In the genomic region with DNA sequence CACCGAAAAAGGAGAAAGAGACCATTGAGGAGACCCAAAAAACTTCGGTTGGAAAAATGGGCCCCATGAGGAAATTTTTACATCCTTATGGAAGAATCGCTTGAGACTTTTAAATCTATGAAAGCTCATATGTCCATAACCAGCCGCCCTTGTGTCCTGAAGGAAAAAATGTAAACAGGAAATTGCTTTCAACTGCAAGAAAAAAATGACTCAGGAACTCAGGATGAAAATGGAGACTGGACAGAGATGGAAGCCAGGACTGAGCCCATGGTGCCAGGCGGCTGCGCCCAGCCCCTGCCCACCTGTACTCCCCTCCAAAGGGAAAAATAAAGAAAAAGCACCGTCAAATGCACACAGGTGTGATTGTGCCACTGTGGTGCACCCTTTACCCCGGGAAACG, we compare ENCODE assay signal across 21 cellular contexts.
DNase-seq lines count a peak whose midpoint lies in the region; ATAC-seq, FAIRE-seq and TF ChIP-seq lines count a peak whose summit lies in the region.
"Had no signal": no experiment of that assay in that cellular context is flagged by ENCODE, and none has a peak within 500 bp of the region (broad histone marks: within the 10 kb centered on the region; RNA-seq: fewer than 3 reads in every experiment).

No MANE protein-coding gene starts in this region.

- no peaks in the 10 kb centered on the region for H3K36me3 ChIP-seq in HepG2 (replicated peaks in 1 of 2; ENCODE audit: control insufficient read depth in 1 of 2, insufficient read depth in 2 of 2, low read length in 2 of 2)
- H3K36me3 ChIP-seq in right lobe of liver: no peaks in the 10 kb centered on the region
- no peaks in the 10 kb centered on the region for H3K36me3 ChIP-seq in PC-3 (ENCODE audit: low read depth, low read length)
- H3K36me3 ChIP-seq in smooth muscle cell (ENCODE audit: low read depth): no peaks in the 10 kb centered on the region
- H3K36me3 ChIP-seq: adrenal gland, left ventricle myocardium inferior, uterus had no signal

- BruUV-seq in HepG2 (replicated peaks; lab: Mats Ljungman, UMichigan): no TSS peak
- no TSS peak for BruUV-seq in PC-3 (replicated peaks; lab: Mats Ljungman, UMichigan)

- H3K4me3 Mint-ChIP-seq in stimulated activated naive CD8-positive, alpha-beta T cell treated with anti-CD3 and anti-CD28 coated beads, Interleukin-15, amount 100 ng/mL, for 72 hours: no peak overlapping the region
- H3K4me3 Mint-ChIP-seq: activated T-helper 17 cell treated with anti-CD3 and anti-CD28 coated beads, Interleukin-2, amount 50 U/mL, for 72 hours; central memory CD8-positive, alpha-beta T cell; effector memory CD8-positive, alpha-beta T cell; T-helper 2 cell treated with Interferon-gamma antibody and Interleukin-4, amounts not matched to agents 5 μg/mL and 100 μg/mL, for 36 hours had no signal

- POLR2A ChIA-PET in HepG2 (lab: Yijun Ruan, JAX): no interaction called here
- POLR2A ChIA-PET in PC-3 (lab: Charles Lee; ENCODE audit: unreplicated experiment): no interaction called here

- H3K27me3 ChIP-seq in HepG2 (ENCODE audit: control insufficient read depth in 1 of 2, insufficient read depth in 2 of 2, low read length in 2 of 2) (peaks cover 14 to 80% of the 10 kb centered on the region in 2 experiments; a peak in 4 of 5 replicates), right lobe of liver (no peaks in the 10 kb centered on the region), PC-3 (ENCODE audit: low read length) (no peaks in the 10 kb centered on the region), smooth muscle cell (ENCODE audit: low read depth) (no peaks in the 10 kb centered on the region)
- H3K27me3 ChIP-seq: adrenal gland, uterus had no signal

- H3K4me1 ChIP-seq in HepG2 (ENCODE audit: insufficient read depth, low read length): no peaks in the 10 kb centered on the region
- H3K4me1 ChIP-seq in right lobe of liver: no peaks in the 10 kb centered on the region
- H3K4me1 ChIP-seq in PC-3 (ENCODE audit: insufficient read depth, low read length): peaks cover 21% of the 10 kb centered on the region
- H3K4me1 ChIP-seq in smooth muscle cell (ENCODE audit: low read depth): peaks cover 3% of the 10 kb centered on the region
- H3K4me1 ChIP-seq: A549, adrenal gland, left ventricle myocardium inferior, uterus had no signal

- no peak for FAIRE-seq in HepG2 (lab: Jason Lieb, UNC)
- FAIRE-seq: A549, frontal cortex, GM12891 had no signal

- H3K4me3 ChIP-seq in HepG2 (replicated peaks in 1 of 3; ENCODE audit: insufficient read depth in 1 of 3, low read depth in 2 of 3, low read length in 3 of 3): no peak overlapping the region
- H3K4me3 ChIP-seq in right lobe of liver: no peak overlapping the region
- no peak overlapping the region for H3K4me3 ChIP-seq in PC-3 (ENCODE audit: low read length)
- no peak overlapping the region for H3K4me3 ChIP-seq in fibroblast of mammary gland (ENCODE audit: control insufficient read depth, low read depth, low read length)
- H3K4me3 ChIP-seq in smooth muscle cell: no peak overlapping the region
- H3K4me3 ChIP-seq: A549, adrenal gland, left ventricle myocardium inferior, uterus had no signal

- H3K9me3 Mint-ChIP-seq in stimulated activated naive CD8-positive, alpha-beta T cell treated with anti-CD3 and anti-CD28 coated beads, Interleukin-15, amount 100 ng/mL, for 72 hours: no peaks in the 10 kb centered on the region
- H3K9me3 Mint-ChIP-seq: activated T-helper 17 cell treated with anti-CD3 and anti-CD28 coated beads, Interleukin-2, amount 50 U/mL, for 72 hours; central memory CD8-positive, alpha-beta T cell; effector memory CD8-positive, alpha-beta T cell; T-helper 2 cell treated with Interferon-gamma antibody and Interleukin-4, amounts not matched to agents 5 μg/mL and 100 μg/mL, for 36 hours had no signal

- intact Hi-C loops in HepG2 (cut with micrococcal nuclease; ENCODE audit: unreplicated experiment) (no loop called here), right lobe of liver (cut with DNase I) (no loop called here), PC-3 (cut with micrococcal nuclease) (no loop called here)

- H3F3A ChIP-seq in PC-3 (ENCODE audit: low read length, unreplicated experiment): no peaks in the 10 kb centered on the region
- no peaks in the 10 kb centered on the region for H3F3A ChIP-seq in smooth muscle cell (ENCODE audit: low read depth)

- peaks cover 2% of the 10 kb centered on the region; the same call in 1 of the 2 replicates for H4K20me1 ChIP-seq in HepG2 (ENCODE audit: insufficient read depth, low read length)
- H4K20me1 ChIP-seq in PC-3 (ENCODE audit: low read length): no peaks in the 10 kb centered on the region
- H4K20me1 ChIP-seq in smooth muscle cell (ENCODE audit: low read depth): no peaks in the 10 kb centered on the region

- H3K27me3 Mint-ChIP-seq in stimulated activated naive CD8-positive, alpha-beta T cell treated with anti-CD3 and anti-CD28 coated beads, Interleukin-15, amount 100 ng/mL, for 72 hours: peaks cover 17% of the 10 kb centered on the region

- CTCF ChIA-PET in HepG2 (lab: Yijun Ruan, JAX; ENCODE audit: low intra/inter-chr PET ratio, low total read pairs): no interaction called here
- CTCF ChIA-PET in PC-3 (lab: Charles Lee): no interaction called here

- H2AFZ ChIP-seq in HepG2 (ENCODE audit: low read length): no peak overlapping the region
- peak overlapping the region; percentile 54 for H2AFZ ChIP-seq in PC-3 (ENCODE audit: low read length)
- H2AFZ ChIP-seq in smooth muscle cell (ENCODE audit: low read depth): peak overlapping the region; percentile 88

- H3K27ac Mint-ChIP-seq in stimulated activated naive CD8-positive, alpha-beta T cell treated with anti-CD3 and anti-CD28 coated beads, Interleukin-15, amount 100 ng/mL, for 72 hours: no peak overlapping the region
- H3K27ac Mint-ChIP-seq: activated T-helper 17 cell treated with anti-CD3 and anti-CD28 coated beads, Interleukin-2, amount 50 U/mL, for 72 hours; effector memory CD8-positive, alpha-beta T cell; T-helper 2 cell treated with Interferon-gamma antibody and Interleukin-4, amounts not matched to agents 5 μg/mL and 100 μg/mL, for 36 hours had no signal

- H3K9me3 ChIP-seq in HepG2 (ENCODE audit: low read length) (no peaks in the 10 kb centered on the region), right lobe of liver (no peaks in the 10 kb centered on the region), PC-3 (ENCODE audit: low read length) (no peaks in the 10 kb centered on the region), smooth muscle cell (replicated peaks; ENCODE audit: low read depth) (no peaks in the 10 kb centered on the region)
- H3K9me3 ChIP-seq: A549, adrenal gland, left ventricle myocardium inferior, uterus had no signal

- H3K79me2 ChIP-seq in HepG2 (ENCODE audit: insufficient read depth, low read length) (no peaks in the 10 kb centered on the region), PC-3 (ENCODE audit: low read length) (no peaks in the 10 kb centered on the region), smooth muscle cell (ENCODE audit: low read depth) (no peaks in the 10 kb centered on the region)

- in situ Hi-C loops in HepG2 (cut with HindIII; ENCODE audit: extremely low pct_ligation_motif_present, low pct_unique_long_range_greater_than_20kb): no loop called here

- no peak for TF ChIP-seq RAD21 in HepG2 (CRISPR knock-in tag; IDR thresholded peaks at IDR 0.05)

- TF ChIP-seq POLR2A in HepG2 (IDR thresholded peaks at IDR 0.05; ENCODE audit: insufficient read depth in 1 of 2, low read depth in 2 of 2, low read length in 2 of 2): no peak
- no peak for TF ChIP-seq POLR2A in right lobe of liver (IDR thresholded peaks at IDR 0.05)

- H3K27ac ChIP-seq in HepG2 (ENCODE audit: extremely low read length, insufficient read depth, low read length) (no peak overlapping the region), right lobe of liver (no peak overlapping the region), PC-3 (ENCODE audit: low read length) (no peak overlapping the region), smooth muscle cell (ENCODE audit: low read depth) (no peak overlapping the region)
- H3K27ac ChIP-seq: A549, adrenal gland, left ventricle myocardium inferior, uterus had no signal

- no peak overlapping the region for H3K9ac ChIP-seq in HepG2 (ENCODE audit: insufficient read depth, low read depth, low read length)
- no peak overlapping the region for H3K9ac ChIP-seq in PC-3 (ENCODE audit: low read length)
- H3K9ac ChIP-seq in smooth muscle cell (ENCODE audit: low read depth): no peak overlapping the region

- DNase-seq in HepG2 (ENCODE audit: low spot score): no peak
- DNase-seq in right lobe of liver: no peak
- DNase-seq in PC-3: no peak
- peak; percentile 14 for DNase-seq in fibroblast of mammary gland (ENCODE audit: low read depth)
- DNase-seq in smooth muscle cell (lab: John Stamatoyannopoulos, UW; ENCODE audit: unreplicated experiment): no peak
- DNase-seq in SKM-1 treated with dmso at 0.1 percent for 144 hours (lab: John Stamatoyannopoulos, UW; ENCODE audit: unreplicated experiment): no peak
- DNase-seq in NCI-H2029 treated with DMSO at 0.1 percent for 48 hours (lab: John Stamatoyannopoulos, UW): no peak
- DNase-seq in stimulated activated naive CD8-positive, alpha-beta T cell treated with anti-CD3 and anti-CD28 coated beads, Interleukin-15, amount 100 ng/mL, for 72 hours: no peak
- DNase-seq: activated CD4-positive, CD25-positive, alpha-beta regulatory T cell; effector memory CD8-positive, alpha-beta T cell; left ventricle myocardium inferior; SIG-M5; uterus had no signal

- WGBS in HepG2 (ENCODE audit: low lambda C conversion rate): 23% methylated on average over 9 of the region's 9 CpGs
- WGBS in right lobe of liver (ENCODE audit: insufficient coverage, low coverage, low lambda C conversion rate, missing lambda C conversion rate): 51% methylated on average over 7 of the region's 9 CpGs
- WGBS in smooth muscle cell (ENCODE audit: low lambda C conversion rate): 78% methylated on average over 9 of the region's 9 CpGs

- no peak for TF ChIP-seq CTCF in HepG2 (CRISPR knock-in tag; IDR thresholded peaks at IDR 0.05)
- TF ChIP-seq CTCF in right lobe of liver (IDR thresholded peaks at IDR 0.05): no peak
- TF ChIP-seq CTCF in PC-3 (conservative IDR thresholded peaks at IDR 0.05; ENCODE audit: low read depth, low read length): no peak
- TF ChIP-seq CTCF in fibroblast of mammary gland (conservative IDR thresholded peaks at IDR 0.05; ENCODE audit: control insufficient read depth, insufficient read depth, low read depth, low read length): no peak
- no peak for TF ChIP-seq CTCF in smooth muscle cell (IDR thresholded peaks at IDR 0.05; ENCODE audit: borderline replicate concordance, insufficient read depth, poor library complexity, severe bottlenecking)

- no peaks in the 10 kb centered on the region for H3K9me2 ChIP-seq in PC-3 (replicated peaks; ENCODE audit: low read length)

- ATAC-seq in HepG2 (no peak), right lobe of liver (no peak), PC-3 (no peak)
- ATAC-seq in stimulated activated naive CD8-positive, alpha-beta T cell treated with anti-CD3 and anti-CD28 coated beads, Interleukin-15, amount 100 ng/mL, for 72 hours: no peak
- ATAC-seq: effector memory CD8-positive, alpha-beta T cell; sciatic nerve had no signal

- peaks cover 6% of the 10 kb centered on the region for H3K4me1 Mint-ChIP-seq in stimulated activated naive CD8-positive, alpha-beta T cell treated with anti-CD3 and anti-CD28 coated beads, Interleukin-15, amount 100 ng/mL, for 72 hours
- H3K4me1 Mint-ChIP-seq: central memory CD8-positive, alpha-beta T cell had no signal

- TF ChIP-seq EP300 in HepG2 (IDR thresholded peaks at IDR 0.05; ENCODE audit: low read depth in 2 of 2, low read length in 2 of 2) (no peak), HepG2 (CRISPR knock-in tag; IDR thresholded peaks at IDR 0.05; ENCODE audit: borderline replicate concordance) (no peak)

- H3K4me2 ChIP-seq in HepG2 (ENCODE audit: low read depth, low read length) (no peak overlapping the region), PC-3 (ENCODE audit: low read length) (no peak overlapping the region), smooth muscle cell (peak overlapping the region; percentile 59)
